Comparison of ENCODE assay signal across 9 cellular contexts in genomic region chr5:133048993-133049725, GRCh38. TPM values are rescaled to one million over a fixed set of nuclear protein-coding genes. Genes with fewer than 3 reads are reported as not detected.
DNase-seq lines count a peak whose midpoint lies in the region; ATAC-seq, FAIRE-seq and TF ChIP-seq lines count a peak whose summit lies in the region.
"Had no signal": no experiment of that assay in that cellular context is flagged by ENCODE, and none has a peak within 500 bp of the region (broad histone marks: within the 10 kb centered on the region; RNA-seq: fewer than 3 reads in every experiment).

No MANE protein-coding gene starts in this region.

- no peaks in the 10 kb centered on the region for H3K27me3 Mint-ChIP-seq in activated T-cell treated with anti-CD3 and anti-CD28 coated beads, Interleukin-2, amount 50 U/mL, for 72 hours (ENCODE audit: low read depth)
- no peaks in the 10 kb centered on the region for H3K27me3 Mint-ChIP-seq in WTC11 (ENCODE audit: low read depth)

- H3K27me3 ChIP-seq in hepatocyte (no peaks in the 10 kb centered on the region), thoracic aorta (replicated peaks; ENCODE audit: insufficient read depth) (no peaks in the 10 kb centered on the region)

- peaks cover 30% of the 10 kb centered on the region for H3K79me2 ChIP-seq in hepatocyte

- no peaks in the 10 kb centered on the region for H3K9me2 ChIP-seq in hepatocyte (replicated peaks; ENCODE audit: insufficient read depth)

- no peak for ATAC-seq in activated T-cell treated with anti-CD3 and anti-CD28 coated beads, Interleukin-2, amount 50 U/mL, for 72 hours (replicated peaks in 1 of 2)
- no peak for ATAC-seq in WTC11
- no peak for ATAC-seq in thoracic aorta (ENCODE audit: insufficient number of reproducible peaks, low FRiP score, low read depth)
- no peak for ATAC-seq in HG02840 (IDR thresholded peaks at IDR 0.05; ENCODE audit: low FRiP score, unreplicated experiment)

- peak overlapping the region; percentile 74 for H3K4me2 ChIP-seq in hepatocyte

- POLR2A ChIA-PET in WTC11 (lab: Charles Lee) = interaction anchor here (0.5 kb wide), 1 partner anchor 111 kb away, joined by 3 read pairs; no protein-coding TSS in a partner anchor

- peaks cover 38% of the 10 kb centered on the region for H3K4me1 Mint-ChIP-seq in activated T-cell treated with anti-CD3 and anti-CD28 coated beads, Interleukin-2, amount 50 U/mL, for 72 hours (ENCODE audit: low read depth)
- H3K4me1 Mint-ChIP-seq in WTC11 = peaks cover 30% of the 10 kb centered on the region

- no peaks in the 10 kb centered on the region for H3K9me3 Mint-ChIP-seq in activated T-cell treated with anti-CD3 and anti-CD28 coated beads, Interleukin-2, amount 50 U/mL, for 72 hours
- peaks cover 8% of the 10 kb centered on the region for H3K9me3 Mint-ChIP-seq in WTC11

- no peaks in the 10 kb centered on the region for H3K9me3 ChIP-seq in hepatocyte (ENCODE audit: low read depth)
- no peaks in the 10 kb centered on the region for H3K9me3 ChIP-seq in thoracic aorta

- TF ChIP-seq CTCF in WTC11 (IDR thresholded peaks at IDR 0.05) (no peak), hepatocyte (IDR thresholded peaks at IDR 0.05; ENCODE audit: poor library complexity) (no peak), thoracic aorta (IDR thresholded peaks at IDR 0.05) (no peak)

- H3K36me3 ChIP-seq in hepatocyte (replicated peaks; ENCODE audit: insufficient read depth, low read depth) (no peaks in the 10 kb centered on the region), thoracic aorta (no peaks in the 10 kb centered on the region)

- peaks cover 2 to 7% of the 10 kb centered on the region in 2 donors for H3K36me3 Mint-ChIP-seq in activated T-cell treated with anti-CD3 and anti-CD28 coated beads, Interleukin-2, amount 50 U/mL, for 72 hours (ENCODE audit: insufficient read depth in 2 of 2)
- H3K36me3 Mint-ChIP-seq in WTC11 = peaks cover 5% of the 10 kb centered on the region; the same call in 1 of the 2 replicates

- CTCF ChIA-PET in WTC11 (lab: Charles Lee) = no interaction called here

- H3K27ac Mint-ChIP-seq in activated T-cell treated with anti-CD3 and anti-CD28 coated beads, Interleukin-2, amount 50 U/mL, for 72 hours = peak overlapping the region; percentile 63
- H3K27ac Mint-ChIP-seq in WTC11 = peak overlapping the region; percentile 97

- no peak overlapping the region for H2AFZ ChIP-seq in hepatocyte

- no peak for DNase-seq in activated T-cell treated with anti-CD3 and anti-CD28 coated beads, Interleukin-2, amount 50 U/mL, for 72 hours
- DNase-seq in activated T-cell treated with anti-CD3 and anti-CD28 coated beads, Interleukin-2, amount 50 U/mL, for 1 hour = no peak
- DNase-seq in WTC11 (ENCODE audit: low spot score) (no peak), hepatocyte (ENCODE audit: low spot score) (no peak), thoracic aorta (ENCODE audit: low spot score) (no peak), urothelium cell line (ENCODE audit: low spot score) (no peak), NCI-H187 treated with DMSO at 0.1 percent for 48 hours (lab: John Stamatoyannopoulos, UW) (no peak)
- DNase-seq: stimulated activated naive CD4-positive, alpha-beta T cell treated with Interleukin-2 at 50 U/mL for 16 hours had no signal

- H3K4me3 ChIP-seq in hepatocyte (no peak overlapping the region), thoracic aorta (peak overlapping the region; percentile 57)

- H4K20me1 ChIP-seq in hepatocyte (ENCODE audit: insufficient read depth, poor library complexity, severe bottlenecking) = peaks cover 12% of the 10 kb centered on the region

- H3K4me1 ChIP-seq in hepatocyte (ENCODE audit: insufficient read depth) = peaks cover 31% of the 10 kb centered on the region
- H3K4me1 ChIP-seq in thoracic aorta (ENCODE audit: control insufficient read depth in 1 of 2, low read depth in 2 of 2) = peaks cover 31 to 78% of the 10 kb centered on the region in 2 donors

- H3K27ac ChIP-seq in hepatocyte = peak overlapping the region; percentile 61
- peak overlapping the region; percentile 97 to 99 for H3K27ac ChIP-seq in thoracic aorta

- WGBS in hepatocyte (ENCODE audit: low lambda C conversion rate, missing lambda C conversion rate) = 64% methylated on average over 6 of the region's 6 CpGs

- H3K4me3 Mint-ChIP-seq in activated T-cell treated with anti-CD3 and anti-CD28 coated beads, Interleukin-2, amount 50 U/mL, for 72 hours = peak overlapping the region in 1 of 2 donors; percentile 29
- peak overlapping the region; percentile 41 for H3K4me3 Mint-ChIP-seq in WTC11

- FAIRE-seq in urothelium cell line (lab: Jason Lieb, UNC) = no peak

TF ChIP-seq in WTC11, 78 proteins besides CTCF, POLR2A, EP300 and RAD21:
- TF ChIP-seq ZNF138 (CRISPR knock-in tag; conservative IDR thresholded peaks at IDR 0.05) = no peak

RNA-seq across cellular contexts. Expression of gene HSPA4, which starts 2.7 kb away (rescaled TPM):
- 100 to 1,000 TPM; 173 to 213 TPM for total RNA-seq in activated T-cell treated with anti-CD3 and anti-CD28 coated beads, Interleukin-2, amount 50 U/mL, for 72 hours
- 316 to 363 TPM (median 335 TPM) in 3 replicates for total RNA-seq in WTC11 (2021)
- 110 and 122 TPM in 2 replicates for total RNA-seq in hepatocyte
- polyA plus RNA-seq in hepatocyte = 83.3 and 87.1 TPM in 2 replicates
- total RNA-seq in thoracic aorta = 10 to 100 TPM; 55.3 to 59.0 TPM

RNA-seq across cellular contexts. Expression of gene ZCCHC10, which starts 22.8 kb away (rescaled TPM):
- total RNA-seq in activated T-cell treated with anti-CD3 and anti-CD28 coated beads, Interleukin-2, amount 50 U/mL, for 72 hours = 10 to 100 TPM; 23.7 to 30.6 TPM
- 22.9 to 24.2 TPM (median 24.2 TPM) in 3 replicates for total RNA-seq in WTC11 (2021)
- total RNA-seq in hepatocyte = 29.1 and 33.0 TPM in 2 replicates
- 29.4 and 30.7 TPM in 2 replicates for polyA plus RNA-seq in hepatocyte
- total RNA-seq in thoracic aorta = 10 to 100 TPM; 16.8 to 40.0 TPM
